In genomic region chr2:48589170-48589767, GRCh38 we compare ENCODE assay signal across 9 cellular contexts. TPM values are rescaled to one million over a fixed set of nuclear protein-coding genes. Genes with fewer than 3 reads are reported as not detected.
DNase-seq lines count a peak whose midpoint lies in the region; ATAC-seq and TF ChIP-seq lines count a peak whose summit lies in the region.
"Had no signal": no experiment of that assay in that cellular context is flagged by ENCODE, and none has a peak within 500 bp of the region (broad histone marks: within the 10 kb centered on the region; RNA-seq: fewer than 3 reads in every experiment).

No MANE protein-coding gene starts in this region.

- ATAC-seq in GM19395 (IDR thresholded peaks at IDR 0.05; ENCODE audit: unreplicated experiment) (no peak), HG02798 (IDR thresholded peaks at IDR 0.05; ENCODE audit: poor library complexity, unreplicated experiment) (no peak)
- ATAC-seq: left colon had no signal

- H3K27ac ChIP-seq in C4-2B: no peak overlapping the region
- H3K27ac ChIP-seq in esophagus squamous epithelium: no peak overlapping the region
- H3K27ac ChIP-seq in parathyroid adenoma: no peak overlapping the region

- H3K4me1 ChIP-seq in HAP-1 (peaks cover 36% of the 10 kb centered on the region), esophagus squamous epithelium (peaks cover 0 to 11% (median 0%) of the 10 kb centered on the region in 3 donors), parathyroid adenoma (peaks cover 29% of the 10 kb centered on the region)

- no peak overlapping the region for H3K9ac ChIP-seq in parathyroid adenoma

- H3K4me3 ChIP-seq in HAP-1: no peak overlapping the region
- no peak overlapping the region for H3K4me3 ChIP-seq in esophagus squamous epithelium
- H3K4me3 ChIP-seq in parathyroid adenoma (ENCODE audit: low read depth, low read length): no peak overlapping the region

- no peak overlapping the region for H2AFZ ChIP-seq in parathyroid adenoma

- no peaks in the 10 kb centered on the region for H3K79me2 ChIP-seq in parathyroid adenoma

- H3K9me3 ChIP-seq in HAP-1 (no peaks in the 10 kb centered on the region), esophagus squamous epithelium (no peaks in the 10 kb centered on the region), parathyroid adenoma (ENCODE audit: control insufficient read depth, low read length) (no peaks in the 10 kb centered on the region)

- WGBS in esophagus squamous epithelium, 2 donors: 20 to 37% methylated on average over 5 of the region's 5 CpGs

- H3K27me3 ChIP-seq in HAP-1 (ENCODE audit: low read depth): no peaks in the 10 kb centered on the region
- no peaks in the 10 kb centered on the region for H3K27me3 ChIP-seq in esophagus squamous epithelium
- no peaks in the 10 kb centered on the region for H3K27me3 ChIP-seq in parathyroid adenoma (ENCODE audit: control insufficient read depth, insufficient read depth, low read length)

- TF ChIP-seq POLR2A in esophagus squamous epithelium (IDR thresholded peaks at IDR 0.05): no peak

- TF ChIP-seq CTCF in C4-2B (conservative IDR thresholded peaks at IDR 0.05) (peak; percentile 70), esophagus squamous epithelium (IDR thresholded peaks at IDR 0.05) (peak in 4 of 6 experiments; percentile 50 to 60 (median 58)), parathyroid adenoma (IDR thresholded peaks at IDR 0.05) (peak; percentile 89)

- no peaks in the 10 kb centered on the region for H3K36me3 ChIP-seq in HAP-1 (replicated peaks)
- peaks cover 0 to 7% (median 0%) of the 10 kb centered on the region in 3 donors for H3K36me3 ChIP-seq in esophagus squamous epithelium
- H3K36me3 ChIP-seq in parathyroid adenoma (ENCODE audit: control insufficient read depth, insufficient read depth, low read length): no peaks in the 10 kb centered on the region

- no peak overlapping the region for H3K4me2 ChIP-seq in parathyroid adenoma (ENCODE audit: low read length)

- DNase-seq in HAP-1 (ENCODE audit: low spot score in 2 of 2) (peak; percentile 61 to 68), RPMI8226 (peak; percentile 31), esophagus squamous epithelium (lab: John Stamatoyannopoulos, UW) (no peak), cortex of kidney (lab: John Stamatoyannopoulos, UW) (no peak)

- in situ Hi-C loops in HAP-1 (cut with MboI; ENCODE audit: low sequenced_read_pairs): no loop called here

- intact Hi-C loops in esophagus squamous epithelium (cut with DNase I): no loop called here

RNA-seq across cellular contexts. Expression of gene GTF2A1L, which starts 28.4 kb away (rescaled TPM):
- 1 to 10 TPM in 2 of 4 donors, under 1 TPM in 1, not detected in 1; 0.22 to 4.0 (median 3.6) TPM for total RNA-seq in esophagus squamous epithelium
- total RNA-seq: left colon had no signal

RNA-seq across cellular contexts. Expression of gene STON1, which starts 59.3 kb away (rescaled TPM):
- 10 to 100 TPM in 1 of 4 donors, 1 to 10 TPM in 3; 2.0 to 37.2 (median 6.9) TPM for total RNA-seq in esophagus squamous epithelium

Comparison
In these comparisons a context has a peak if more than half of its experiments do, and no peak if none do; other contexts are left out.
1. DNase-seq: peak in HAP-1 (2 of 2) and RPMI8226 (single experiment); none in esophagus squamous epithelium (single experiment) and cortex of kidney (single experiment).
2. Peak in every context shown above with its lines, with median percentiles within 50 percentile points of each other: CTCF ChIP-seq.